ENCODE assay signal across 5 cellular contexts in the genomic region with DNA sequence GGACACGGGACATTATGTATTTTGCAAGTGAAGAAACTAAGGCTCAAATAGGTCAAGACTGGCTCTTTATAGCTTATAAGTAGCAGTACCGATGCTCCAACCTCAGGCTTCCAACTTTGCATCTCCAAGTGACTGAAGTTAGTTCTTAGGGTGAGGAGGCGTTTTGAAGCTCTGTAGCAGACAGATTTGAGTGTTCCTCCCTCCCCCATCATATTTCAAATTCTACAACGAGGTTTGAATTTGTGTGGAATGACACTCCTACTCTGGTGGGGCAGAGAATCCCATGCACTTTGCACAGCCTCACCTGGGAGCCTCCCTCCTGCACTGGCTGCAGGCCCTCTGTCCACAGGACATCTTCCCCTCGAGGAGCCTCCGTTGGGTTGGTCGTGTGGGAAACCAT.
"Had no signal": no experiment of that assay in that cellular context is flagged by ENCODE, and none has a peak within 500 bp of the region (broad histone marks: within the 10 kb centered on the region; RNA-seq: fewer than 3 reads in every experiment).

No MANE protein-coding gene starts in this region.

- H3K9ac ChIP-seq: GM23248 had no signal

- H3K27ac ChIP-seq: GM23248 had no signal

- DNase-seq: H9, HCEC 1CT, KBM-7 had no signal

- H3K4me1 Mint-ChIP-seq: IgD-negative memory B cell had no signal

- H3K4me3 Mint-ChIP-seq: H9, IgD-negative memory B cell had no signal

- H2AFZ ChIP-seq: GM23248 had no signal

- H3K9me3 Mint-ChIP-seq: H9, IgD-negative memory B cell had no signal

- H3K4me3 ChIP-seq: GM23248 had no signal

- H3K36me3 Mint-ChIP-seq: IgD-negative memory B cell had no signal

- H3K27ac Mint-ChIP-seq: H9 had no signal
